ENCODE assay signal across 1 cellular context in genomic region chr7:952548-953441, GRCh38.
A peak's percentile ranks its signal among the peaks of the same experiment; 100 is the strongest.
TF ChIP-seq lines count a peak whose summit lies in the region.

No MANE protein-coding gene starts in this region.

TF ChIP-seq in HEK293, 187 proteins besides CTCF, POLR2A, EP300 and RAD21 (continued from another document):
- TF ChIP-seq KLF17 (tag by site-specific recombination; IDR thresholded peaks at IDR 0.05) (no peak), GLIS1 (tag by site-specific recombination; IDR thresholded peaks at IDR 0.05) (peak; percentile 46; the same call in 1 of the 2 replicates), ZNF302 (tag by site-specific recombination; IDR thresholded peaks at IDR 0.05; ENCODE audit: low read depth) (no peak), ZNF175 (tag by site-specific recombination; IDR thresholded peaks at IDR 0.05) (no peak), TCF7L2 (IDR thresholded peaks at IDR 0.05; ENCODE audit: borderline replicate concordance, low read depth, low read length) (no peak), ZNF624 (tag by site-specific recombination; IDR thresholded peaks at IDR 0.05) (no peak), ZNF701 (tag by site-specific recombination; IDR thresholded peaks at IDR 0.05) (no peak), REST (tag by site-specific recombination; IDR thresholded peaks at IDR 0.05) (peak; percentile 61; the same call in 1 of the 2 replicates), ZNF654 (tag by site-specific recombination; IDR thresholded peaks at IDR 0.05; ENCODE audit: low read depth) (no peak), ZNF561 (tag by site-specific recombination; IDR thresholded peaks at IDR 0.05; ENCODE audit: borderline replicate concordance) (no peak), ZNF544 (tag by site-specific recombination; IDR thresholded peaks at IDR 0.05) (no peak), BCL11A (tag by site-specific recombination; IDR thresholded peaks at IDR 0.05; ENCODE audit: low read depth) (no peak), ZSCAN30 (tag by site-specific recombination; IDR thresholded peaks at IDR 0.05) (no peak)
